ENCODE assay signal across 26 cellular contexts in the genomic region with DNA sequence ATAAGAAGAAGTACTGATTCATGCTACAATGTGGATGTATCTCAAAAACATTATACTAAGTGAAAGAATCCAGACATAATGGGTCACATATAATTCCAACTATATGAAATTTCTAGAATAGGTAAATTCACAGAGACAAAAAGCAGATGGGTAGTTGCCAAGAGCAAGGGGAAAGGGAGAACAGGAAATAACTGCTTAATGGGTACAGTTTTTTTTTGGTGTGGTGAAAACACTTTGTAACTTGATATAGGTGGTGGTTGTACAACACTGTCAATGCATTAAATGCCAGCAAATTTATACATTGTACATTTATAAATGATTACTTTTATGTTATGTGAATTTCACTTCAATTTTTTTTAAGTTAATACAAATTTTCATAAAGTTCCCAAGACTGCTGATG. TPM values are rescaled to one million over a fixed set of nuclear protein-coding genes. Genes with fewer than 3 reads are reported as not detected.
DNase-seq lines count a peak whose midpoint lies in the region; ATAC-seq and TF ChIP-seq lines count a peak whose summit lies in the region.
"Had no signal": no experiment of that assay in that cellular context is flagged by ENCODE, and none has a peak within 500 bp of the region (broad histone marks: within the 10 kb centered on the region; RNA-seq: fewer than 3 reads in every experiment).

No MANE protein-coding gene starts in this region.

- no peaks in the 10 kb centered on the region for H3K27me3 ChIP-seq in Loucy (ENCODE audit: insufficient read depth, low read length, poor library complexity, severe bottlenecking)
- H3K27me3 ChIP-seq: BLaER1 treated with 17β-estradiol and CSF1 and Interleukin-3, amounts not matched to agents 10 nM and 100 nM; SJCRH30 had no signal

- H3K4me3 ChIP-seq in Loucy (ENCODE audit: low read length, poor library complexity, severe bottlenecking): peak overlapping the region; percentile 3
- H3K4me3 ChIP-seq: BLaER1 treated with 17β-estradiol and CSF1 and Interleukin-3, amounts not matched to agents 10 nM and 100 nM; PC-9; SJCRH30 had no signal

- no peaks in the 10 kb centered on the region for H3K9me3 ChIP-seq in Loucy (ENCODE audit: insufficient read depth, low read depth, low read length)
- H3K9me3 ChIP-seq: SJCRH30 had no signal

- H3F3A ChIP-seq in Loucy (ENCODE audit: low read depth): no peaks in the 10 kb centered on the region

- POLR2A ChIA-PET in activated CD4-positive, alpha-beta T cell treated with anti-CD3 and anti-CD28 coated beads, Interleukin-2, amount 10 ng/mL, durations not matched to agents 7 days and 5 days (lab: Charles Lee): no interaction called here
- POLR2A ChIA-PET in activated CD4-positive, alpha-beta T cell treated with anti-CD3 and anti-CD28 coated beads for 36 hours (lab: Charles Lee): no interaction called here
- POLR2A ChIA-PET in activated naive CD8-positive, alpha-beta T cell treated with anti-CD3 and anti-CD28 coated beads, Interleukin-2, amount 10 ng/mL, durations not matched to agents 7 days and 5 days (lab: Charles Lee): no interaction called here

- peaks cover 34% of the 10 kb centered on the region for H3K9me3 Mint-ChIP-seq in activated CD4-positive, alpha-beta T cell treated with anti-CD3 and anti-CD28 coated beads, Interleukin-2, amount 10 ng/mL, durations not matched to agents 7 days and 5 days
- peaks cover 2% of the 10 kb centered on the region for H3K9me3 Mint-ChIP-seq in activated CD4-positive, alpha-beta T cell treated with anti-CD3 and anti-CD28 coated beads for 36 hours (ENCODE audit: low read depth)
- peaks cover 2% of the 10 kb centered on the region for H3K9me3 Mint-ChIP-seq in activated naive CD8-positive, alpha-beta T cell treated with anti-CD3 and anti-CD28 coated beads, Interleukin-2, amount 10 ng/mL, durations not matched to agents 7 days and 5 days
- H3K9me3 Mint-ChIP-seq in HFFc6: no peaks in the 10 kb centered on the region

- DNase-seq in activated CD4-positive, alpha-beta T cell treated with anti-CD3 and anti-CD28 coated beads, Interleukin-2, amount 10 ng/mL, durations not matched to agents 7 days and 5 days: no peak
- no peak for DNase-seq in activated CD4-positive, alpha-beta T cell treated with anti-CD3 and anti-CD28 coated beads for 36 hours
- DNase-seq in DMS53 treated with DMSO at 0.1 percent for 48 hours (lab: John Stamatoyannopoulos, UW; ENCODE audit: unreplicated experiment): peak; percentile 8
- DNase-seq in activated naive CD8-positive, alpha-beta T cell treated with anti-CD3 and anti-CD28 coated beads, Interleukin-2, amount 10 ng/mL, durations not matched to agents 7 days and 5 days: no peak
- no peak for DNase-seq in NCI-H524 (lab: John Stamatoyannopoulos, UW)
- DNase-seq in T-helper 1 cell: no peak
- no peak for DNase-seq in HFFc6
- DNase-seq: AML-193; CD4-positive, alpha-beta memory T cell; COR-L47; DMS79; GF-D8; KG1; NCI-H1048; NCI-H1436; NCI-H187 treated with DMSO at 0.1 percent for 48 hours; NCI-H2107; NCI-H226; NCI-H510A; PC-9; SJCRH30; T-helper 2 cell had no signal

- TF ChIP-seq CTCF in Loucy (conservative IDR thresholded peaks at IDR 0.05; ENCODE audit: low read length) (no peak), HFFc6 (IDR thresholded peaks at IDR 0.05) (no peak)

- H3K4me1 ChIP-seq in Loucy (ENCODE audit: insufficient read depth, low read length, poor library complexity, severe bottlenecking): peaks cover 35% of the 10 kb centered on the region
- H3K4me1 ChIP-seq: SJCRH30 had no signal

- H3K27me3 Mint-ChIP-seq in activated CD4-positive, alpha-beta T cell treated with anti-CD3 and anti-CD28 coated beads, Interleukin-2, amount 10 ng/mL, durations not matched to agents 7 days and 5 days: no peaks in the 10 kb centered on the region
- no peaks in the 10 kb centered on the region for H3K27me3 Mint-ChIP-seq in activated CD4-positive, alpha-beta T cell treated with anti-CD3 and anti-CD28 coated beads for 36 hours
- no peaks in the 10 kb centered on the region for H3K27me3 Mint-ChIP-seq in activated naive CD8-positive, alpha-beta T cell treated with anti-CD3 and anti-CD28 coated beads, Interleukin-2, amount 10 ng/mL, durations not matched to agents 7 days and 5 days
- H3K27me3 Mint-ChIP-seq in HFFc6 (ENCODE audit: insufficient read depth): no peaks in the 10 kb centered on the region
- H3K27me3 Mint-ChIP-seq: CD4-positive, alpha-beta memory T cell had no signal

- peaks cover 60% of the 10 kb centered on the region for H3K4me1 Mint-ChIP-seq in activated CD4-positive, alpha-beta T cell treated with anti-CD3 and anti-CD28 coated beads, Interleukin-2, amount 10 ng/mL, durations not matched to agents 7 days and 5 days
- H3K4me1 Mint-ChIP-seq in activated CD4-positive, alpha-beta T cell treated with anti-CD3 and anti-CD28 coated beads for 36 hours: peaks cover 58% of the 10 kb centered on the region
- peaks cover 48% of the 10 kb centered on the region for H3K4me1 Mint-ChIP-seq in activated naive CD8-positive, alpha-beta T cell treated with anti-CD3 and anti-CD28 coated beads, Interleukin-2, amount 10 ng/mL, durations not matched to agents 7 days and 5 days
- peaks cover 36% of the 10 kb centered on the region for H3K4me1 Mint-ChIP-seq in HFFc6 (ENCODE audit: low read depth)

- no peak overlapping the region for H3K9ac ChIP-seq in Loucy (ENCODE audit: low read depth, low read length, poor library complexity, severe bottlenecking)
- H3K9ac ChIP-seq: BLaER1 treated with 17β-estradiol and CSF1 and Interleukin-3, amounts not matched to agents 10 nM and 100 nM had no signal

- H3K36me3 Mint-ChIP-seq in activated CD4-positive, alpha-beta T cell treated with anti-CD3 and anti-CD28 coated beads, Interleukin-2, amount 10 ng/mL, durations not matched to agents 7 days and 5 days (ENCODE audit: low read depth): peaks cover 44% of the 10 kb centered on the region
- H3K36me3 Mint-ChIP-seq in activated CD4-positive, alpha-beta T cell treated with anti-CD3 and anti-CD28 coated beads for 36 hours (ENCODE audit: low read depth): peaks cover 6% of the 10 kb centered on the region
- peaks cover 22% of the 10 kb centered on the region for H3K36me3 Mint-ChIP-seq in activated naive CD8-positive, alpha-beta T cell treated with anti-CD3 and anti-CD28 coated beads, Interleukin-2, amount 10 ng/mL, durations not matched to agents 7 days and 5 days
- no peaks in the 10 kb centered on the region for H3K36me3 Mint-ChIP-seq in HFFc6 (ENCODE audit: low read depth)

- H3K4me3 Mint-ChIP-seq in activated CD4-positive, alpha-beta T cell treated with anti-CD3 and anti-CD28 coated beads, Interleukin-2, amount 10 ng/mL, durations not matched to agents 7 days and 5 days: no peak overlapping the region
- H3K4me3 Mint-ChIP-seq in activated CD4-positive, alpha-beta T cell treated with anti-CD3 and anti-CD28 coated beads for 36 hours: no peak overlapping the region
- peak overlapping the region; percentile 52 for H3K4me3 Mint-ChIP-seq in activated naive CD8-positive, alpha-beta T cell treated with anti-CD3 and anti-CD28 coated beads, Interleukin-2, amount 10 ng/mL, durations not matched to agents 7 days and 5 days
- H3K4me3 Mint-ChIP-seq in HFFc6: no peak overlapping the region

- CTCF ChIA-PET in activated CD4-positive, alpha-beta T cell treated with anti-CD3 and anti-CD28 coated beads, Interleukin-2, amount 10 ng/mL, durations not matched to agents 7 days and 5 days (lab: Charles Lee): no interaction called here
- CTCF ChIA-PET in activated CD4-positive, alpha-beta T cell treated with anti-CD3 and anti-CD28 coated beads for 36 hours (lab: Charles Lee): no interaction called here

- no peak for ATAC-seq in activated CD4-positive, alpha-beta T cell treated with anti-CD3 and anti-CD28 coated beads for 36 hours
- no peak for ATAC-seq in activated naive CD8-positive, alpha-beta T cell treated with anti-CD3 and anti-CD28 coated beads, Interleukin-2, amount 10 ng/mL, durations not matched to agents 7 days and 5 days (ENCODE audit: low read depth)
- ATAC-seq: Right ventricle myocardium inferior, SK-N-SH treated with all-trans-retinoic acid at 6 μM for 48 hours had no signal

- no peaks in the 10 kb centered on the region for H3K36me3 ChIP-seq in Loucy (ENCODE audit: insufficient read depth, low read length)
- H3K36me3 ChIP-seq: BLaER1 treated with 17β-estradiol and CSF1 and Interleukin-3, amounts not matched to agents 10 nM and 100 nM; SJCRH30 had no signal

- peak overlapping the region; percentile 16 for H3K4me2 ChIP-seq in Loucy (ENCODE audit: low read depth, low read length, poor library complexity, severe bottlenecking)
- H3K4me2 ChIP-seq: BLaER1 treated with 17β-estradiol and CSF1 and Interleukin-3, amounts not matched to agents 10 nM and 100 nM; PC-9 had no signal

- no peaks in the 10 kb centered on the region for H3K79me2 ChIP-seq in Loucy (ENCODE audit: insufficient read depth, low read length)

- no peak overlapping the region for H2AFZ ChIP-seq in Loucy (ENCODE audit: low read length)
- H2AFZ ChIP-seq: PC-9 had no signal

- peak overlapping the region; percentile 71 for H3K27ac Mint-ChIP-seq in activated CD4-positive, alpha-beta T cell treated with anti-CD3 and anti-CD28 coated beads, Interleukin-2, amount 10 ng/mL, durations not matched to agents 7 days and 5 days
- H3K27ac Mint-ChIP-seq in activated CD4-positive, alpha-beta T cell treated with anti-CD3 and anti-CD28 coated beads for 36 hours: no peak overlapping the region
- no peak overlapping the region for H3K27ac Mint-ChIP-seq in activated naive CD8-positive, alpha-beta T cell treated with anti-CD3 and anti-CD28 coated beads, Interleukin-2, amount 10 ng/mL, durations not matched to agents 7 days and 5 days
- H3K27ac Mint-ChIP-seq in HFFc6: no peak overlapping the region

- H4K20me1 ChIP-seq in Loucy (ENCODE audit: insufficient read depth, low read length, poor library complexity, severe bottlenecking): no peaks in the 10 kb centered on the region
- H4K20me1 ChIP-seq: BLaER1 treated with 17β-estradiol and CSF1 and Interleukin-3, amounts not matched to agents 10 nM and 100 nM had no signal

- intact Hi-C loops in activated CD4-positive, alpha-beta T cell treated with anti-CD3 and anti-CD28 coated beads for 36 hours (cut with DNase I, micrococcal nuclease): no loop called here

- H3K9me2 ChIP-seq in Loucy (replicated peaks; ENCODE audit: low read depth, low read length): no peaks in the 10 kb centered on the region

RNA-seq across cellular contexts. Expression of gene LRRN3, which starts 19.4 kb away (rescaled TPM):
- 100 to 1,000 TPM; 211 to 262 TPM for total RNA-seq in activated CD4-positive, alpha-beta T cell treated with anti-CD3 and anti-CD28 coated beads, Interleukin-2, amount 10 ng/mL, durations not matched to agents 7 days and 5 days
- total RNA-seq in activated CD4-positive, alpha-beta T cell treated with anti-CD3 and anti-CD28 coated beads for 36 hours: 1 to 10 TPM; 6.7 to 8.0 TPM
- total RNA-seq in activated naive CD8-positive, alpha-beta T cell treated with anti-CD3 and anti-CD28 coated beads, Interleukin-2, amount 10 ng/mL, durations not matched to agents 7 days and 5 days: 100 to 1,000 TPM; 187 to 193 TPM
- 10 to 100 TPM; 13.7 to 42.0 (median 35.5) TPM for total RNA-seq in HFFc6 (2021; fragmentation: NEBNext Ultra II Directional; extraction: Animal tissue kit (Norgen Biotek cat#: 25700))
- total RNA-seq: PC-9 had no signal

Comparison
In these comparisons a context has a peak if more than half of its experiments do, and no peak if none do; other contexts are left out.
1. RNA of gene LRRN3, which starts 19.4 kb away (total RNA-seq): 211 to 262 TPM in activated CD4-positive, alpha-beta T cell treated with anti-CD3 and anti-CD28 coated beads, Interleukin-2, amount 10 ng/mL, durations not matched to agents 7 days and 5 days and 187 to 193 TPM in activated naive CD8-positive, alpha-beta T cell treated with anti-CD3 and anti-CD28 coated beads, Interleukin-2, amount 10 ng/mL, durations not matched to agents 7 days and 5 days; 13.7 to 42.0 TPM in HFFc6 and 6.7 to 8.0 TPM in activated CD4-positive, alpha-beta T cell treated with anti-CD3 and anti-CD28 coated beads for 36 hours; every median in the first group is over 4 times any median in the second.